1 cellular context compared by ENCODE assay signal in the genomic region with DNA sequence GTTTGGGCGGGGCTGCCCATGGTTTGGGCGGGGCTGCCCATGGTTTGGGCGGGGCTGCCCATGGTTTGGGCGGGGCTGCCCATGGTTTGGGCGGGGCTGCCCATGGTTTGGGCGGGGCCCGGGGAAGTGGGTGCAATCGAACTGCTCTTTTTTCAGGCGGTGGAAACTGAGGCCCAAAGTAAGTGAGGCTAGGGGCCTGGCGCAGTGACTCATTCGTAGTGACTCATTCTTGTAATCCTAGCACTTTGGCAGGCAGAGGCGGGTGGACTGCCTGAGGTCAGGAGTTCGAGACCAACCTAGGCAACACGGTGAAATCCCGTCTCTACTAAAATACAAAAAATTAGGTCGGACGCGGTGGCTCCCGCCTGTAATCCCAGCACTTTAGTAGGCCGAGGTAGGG.
TF ChIP-seq lines count a peak whose summit lies in the region.

No MANE protein-coding gene starts in this region.

TF ChIP-seq in HepG2, 621 proteins besides CTCF, POLR2A, EP300 and RAD21 (continued from another document):
- TF ChIP-seq, protein P1, sequence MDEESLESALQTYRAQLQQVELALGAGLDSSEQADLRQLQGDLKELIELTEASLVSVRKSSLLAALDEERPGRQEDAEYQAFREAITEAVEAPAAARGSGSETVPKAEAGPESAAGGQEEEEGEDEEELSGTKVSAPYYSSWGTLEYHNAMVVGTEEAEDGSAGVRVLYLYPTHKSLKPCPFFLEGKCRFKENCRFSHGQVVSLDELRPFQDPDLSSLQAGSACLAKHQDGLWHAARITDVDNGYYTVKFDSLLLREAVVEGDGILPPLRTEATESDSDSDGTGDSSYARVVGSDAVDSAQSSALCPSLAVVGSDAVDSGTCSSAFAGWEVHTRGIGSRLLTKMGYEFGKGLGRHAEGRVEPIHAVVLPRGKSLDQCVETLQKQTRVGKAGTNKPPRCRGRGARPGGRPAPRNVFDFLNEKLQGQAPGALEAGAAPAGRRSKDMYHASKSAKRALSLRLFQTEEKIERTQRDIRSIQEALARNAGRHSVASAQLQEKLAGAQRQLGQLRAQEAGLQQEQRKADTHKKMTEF (CRISPR knock-in tag; IDR thresholded peaks at IDR 0.05), result 0 out of 2 replicates have a peak, but pooled peaks have one; percentile 7
- TF ChIP-seq SP5 (CRISPR knock-in tag; IDR thresholded peaks at IDR 0.05; ENCODE audit: borderline replicate concordance, low read depth) (peak; percentile 56; the same call in 1 of the 2 replicates), HDAC2 (CRISPR knock-in tag; IDR thresholded peaks at IDR 0.05) (0 out of 2 replicates have a peak, but pooled peaks have one; percentile 10), ZNF629 (CRISPR knock-in tag; conservative IDR thresholded peaks at IDR 0.05) (peak; percentile 80), RBM39 (IDR thresholded peaks at IDR 0.05; ENCODE audit: low read depth, low read length, poor library complexity, severe bottlenecking) (peak; percentile 21), ZMYM2 (CRISPR knock-in tag; IDR thresholded peaks at IDR 0.05) (peak; percentile 62), ZNF350 (CRISPR knock-in tag; IDR thresholded peaks at IDR 0.05; ENCODE audit: borderline replicate concordance, low read depth) (0 out of 2 replicates have a peak, but pooled peaks have one; percentile 51), FOSL1 (CRISPR knock-in tag; IDR thresholded peaks at IDR 0.05; ENCODE audit: borderline replicate concordance) (peak; percentile 52; the same call in 1 of the 2 replicates), SP4 (CRISPR knock-in tag; IDR thresholded peaks at IDR 0.05) (peak; percentile 93), POGZ (CRISPR knock-in tag; IDR thresholded peaks at IDR 0.05) (0 out of 2 replicates have a peak, but pooled peaks have one; percentile 39), FOSL2 (CRISPR knock-in tag; IDR thresholded peaks at IDR 0.05) (peak; percentile 93), ZSCAN31 (CRISPR knock-in tag; IDR thresholded peaks at IDR 0.05; ENCODE audit: low read depth) (0 out of 2 replicates have a peak, but pooled peaks have one; percentile 0), RCOR2 (CRISPR knock-in tag; IDR thresholded peaks at IDR 0.05) (peak; percentile 46; the same call in 1 of the 2 replicates)
- TF ChIP-seq, protein P2, sequence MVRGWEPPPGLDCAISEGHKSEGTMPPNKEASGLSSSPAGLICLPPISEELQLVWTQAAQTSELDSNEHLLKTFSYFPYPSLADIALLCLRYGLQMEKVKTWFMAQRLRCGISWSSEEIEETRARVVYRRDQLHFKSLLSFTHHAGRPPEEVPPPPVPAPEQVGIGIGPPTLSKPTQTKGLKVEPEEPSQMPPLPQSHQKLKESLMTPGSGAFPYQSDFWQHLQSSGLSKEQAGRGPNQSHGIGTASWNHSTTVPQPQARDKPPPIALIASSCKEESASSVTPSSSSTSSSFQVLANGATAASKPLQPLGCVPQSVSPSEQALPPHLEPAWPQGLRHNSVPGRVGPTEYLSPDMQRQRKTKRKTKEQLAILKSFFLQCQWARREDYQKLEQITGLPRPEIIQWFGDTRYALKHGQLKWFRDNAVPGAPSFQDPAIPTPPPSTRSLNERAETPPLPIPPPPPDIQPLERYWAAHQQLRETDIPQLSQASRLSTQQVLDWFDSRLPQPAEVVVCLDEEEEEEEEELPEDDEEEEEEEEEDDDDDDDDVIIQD (CRISPR knock-in tag; IDR thresholded peaks at IDR 0.05; ENCODE audit: low read depth), result 0 out of 2 replicates have a peak, but pooled peaks have one; percentile 28
